In the genomic region with DNA sequence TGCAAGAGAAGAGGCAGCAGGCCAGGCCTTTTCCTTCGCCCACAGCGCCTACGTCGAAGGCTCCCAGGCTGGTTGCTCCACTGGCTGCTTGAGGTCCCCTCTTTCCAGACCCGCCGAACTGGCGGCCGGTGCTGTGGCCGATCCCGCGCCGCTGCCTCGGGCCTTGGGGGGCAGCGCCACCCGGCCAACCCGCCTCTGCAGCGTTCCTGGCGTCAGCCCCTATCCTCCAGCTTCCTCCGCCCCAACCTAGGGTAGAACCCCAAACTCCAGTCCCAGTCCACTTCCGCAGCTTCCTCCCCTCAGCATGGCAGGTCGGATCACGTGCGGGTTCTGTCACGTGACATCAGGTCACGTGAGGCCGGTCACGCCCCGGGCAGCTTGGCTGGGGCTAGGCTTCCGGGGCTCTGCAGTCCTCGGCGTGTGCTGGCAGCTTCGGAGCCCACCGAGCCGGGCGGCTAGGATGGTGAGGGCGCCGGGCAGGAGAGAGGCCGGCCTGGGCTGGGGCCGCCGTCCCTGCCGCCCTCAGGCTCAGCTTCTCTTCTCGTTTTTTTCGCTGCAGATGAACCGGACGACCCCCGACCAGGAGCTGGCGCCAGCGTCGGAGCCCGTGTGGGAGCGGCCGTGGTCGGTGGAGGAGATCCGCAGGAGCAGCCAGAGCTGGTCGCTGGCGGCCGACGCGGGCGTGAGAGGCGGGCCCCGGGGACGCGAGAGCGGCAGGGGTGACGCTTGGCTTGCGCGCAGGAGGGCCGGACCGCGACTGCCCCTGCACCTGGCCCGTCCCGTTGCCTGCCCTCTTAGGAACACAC, we compare ENCODE assay signal across 1 cellular context.
TF ChIP-seq lines count a peak whose summit lies in the region.

A gene with protein sequence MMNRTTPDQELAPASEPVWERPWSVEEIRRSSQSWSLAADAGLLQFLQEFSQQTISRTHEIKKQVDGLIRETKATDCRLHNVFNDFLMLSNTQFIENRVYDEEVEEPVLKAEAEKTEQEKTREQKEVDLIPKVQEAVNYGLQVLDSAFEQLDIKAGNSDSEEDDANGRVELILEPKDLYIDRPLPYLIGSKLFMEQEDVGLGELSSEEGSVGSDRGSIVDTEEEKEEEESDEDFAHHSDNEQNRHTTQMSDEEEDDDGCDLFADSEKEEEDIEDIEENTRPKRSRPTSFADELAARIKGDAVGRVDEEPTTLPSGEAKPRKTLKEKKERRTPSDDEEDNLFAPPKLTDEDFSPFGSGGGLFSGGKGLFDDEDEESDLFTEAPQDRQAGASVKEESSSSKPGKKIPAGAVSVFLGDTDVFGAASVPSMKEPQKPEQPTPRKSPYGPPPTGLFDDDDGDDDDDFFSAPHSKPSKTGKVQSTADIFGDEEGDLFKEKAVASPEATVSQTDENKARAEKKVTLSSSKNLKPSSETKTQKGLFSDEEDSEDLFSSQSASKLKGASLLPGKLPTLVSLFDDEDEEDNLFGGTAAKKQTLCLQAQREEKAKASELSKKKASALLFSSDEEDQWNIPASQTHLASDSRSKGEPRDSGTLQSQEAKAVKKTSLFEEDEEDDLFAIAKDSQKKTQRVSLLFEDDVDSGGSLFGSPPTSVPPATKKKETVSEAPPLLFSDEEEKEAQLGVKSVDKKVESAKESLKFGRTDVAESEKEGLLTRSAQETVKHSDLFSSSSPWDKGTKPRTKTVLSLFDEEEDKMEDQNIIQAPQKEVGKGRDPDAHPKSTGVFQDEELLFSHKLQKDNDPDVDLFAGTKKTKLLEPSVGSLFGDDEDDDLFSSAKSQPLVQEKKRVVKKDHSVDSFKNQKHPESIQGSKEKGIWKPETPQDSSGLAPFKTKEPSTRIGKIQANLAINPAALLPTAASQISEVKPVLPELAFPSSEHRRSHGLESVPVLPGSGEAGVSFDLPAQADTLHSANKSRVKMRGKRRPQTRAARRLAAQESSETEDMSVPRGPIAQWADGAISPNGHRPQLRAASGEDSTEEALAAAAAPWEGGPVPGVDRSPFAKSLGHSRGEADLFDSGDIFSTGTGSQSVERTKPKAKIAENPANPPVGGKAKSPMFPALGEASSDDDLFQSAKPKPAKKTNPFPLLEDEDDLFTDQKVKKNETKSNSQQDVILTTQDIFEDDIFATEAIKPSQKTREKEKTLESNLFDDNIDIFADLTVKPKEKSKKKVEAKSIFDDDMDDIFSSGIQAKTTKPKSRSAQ (N-terminal part only) (plus strand): TSS at position 409 of the 806 bp plus-strand sequence. CDS start 52 bp downstream, at position 461.

TF ChIP-seq in GM23338, 12 proteins besides CTCF, POLR2A, EP300 and RAD21:
- TF ChIP-seq, protein P1, sequence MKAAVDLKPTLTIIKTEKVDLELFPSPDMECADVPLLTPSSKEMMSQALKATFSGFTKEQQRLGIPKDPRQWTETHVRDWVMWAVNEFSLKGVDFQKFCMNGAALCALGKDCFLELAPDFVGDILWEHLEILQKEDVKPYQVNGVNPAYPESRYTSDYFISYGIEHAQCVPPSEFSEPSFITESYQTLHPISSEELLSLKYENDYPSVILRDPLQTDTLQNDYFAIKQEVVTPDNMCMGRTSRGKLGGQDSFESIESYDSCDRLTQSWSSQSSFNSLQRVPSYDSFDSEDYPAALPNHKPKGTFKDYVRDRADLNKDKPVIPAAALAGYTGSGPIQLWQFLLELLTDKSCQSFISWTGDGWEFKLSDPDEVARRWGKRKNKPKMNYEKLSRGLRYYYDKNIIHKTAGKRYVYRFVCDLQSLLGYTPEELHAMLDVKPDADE (IDR thresholded peaks at IDR 0.05) = peak; percentile 46; the same call in 1 of the 2 replicates
- peak; percentile 71 for TF ChIP-seq POLR2AphosphoS5 (IDR thresholded peaks at IDR 0.05; ENCODE audit: low read depth)
